In the genomic region with DNA sequence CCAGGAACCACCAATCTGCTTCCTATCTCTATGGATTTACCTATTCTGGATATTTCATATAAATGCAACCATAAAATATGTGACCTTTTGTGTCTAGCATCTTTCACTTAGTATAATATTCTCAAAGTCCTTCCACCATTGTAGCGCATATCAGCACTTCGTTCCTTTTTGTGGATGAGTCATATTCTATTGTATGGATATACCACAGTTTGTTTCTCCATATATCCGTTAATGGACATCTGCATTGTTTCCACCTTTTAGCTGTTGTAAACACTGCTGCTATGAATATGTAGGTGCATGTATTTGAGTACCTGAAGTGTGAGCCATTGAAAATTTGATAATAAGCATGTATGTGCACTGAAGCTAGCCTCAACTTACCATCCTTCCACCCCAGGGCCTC, we compare ENCODE assay signal across 33 cellular contexts.
A peak's percentile ranks its signal among the peaks of the same experiment; 100 is the strongest.
DNase-seq lines count a peak whose midpoint lies in the region; ATAC-seq, FAIRE-seq and TF ChIP-seq lines count a peak whose summit lies in the region.
"Had no signal": no experiment of that assay in that cellular context is flagged by ENCODE, and none has a peak within 500 bp of the region (broad histone marks: within the 10 kb centered on the region; RNA-seq: fewer than 3 reads in every experiment).

No MANE protein-coding gene starts in this region.

- no TSS peak for BruUV-seq in Calu3 (replicated peaks; lab: Mats Ljungman, UMichigan)

- intact Hi-C loops in Calu3 (cut with micrococcal nuclease; ENCODE audit: unreplicated experiment) = no loop called here

- H4K91ac ChIP-seq in mesenchymal stem cell (ENCODE audit: low read length) = no peak overlapping the region

- no peak overlapping the region for H3K4me3 ChIP-seq in SK-N-SH (ENCODE audit: low read depth in 2 of 2, low read length in 1 of 2)
- no peak overlapping the region for H3K4me3 ChIP-seq in A549
- H3K4me3 ChIP-seq in mesenchymal stem cell (ENCODE audit: insufficient read depth in 1 of 2, low read depth in 1 of 2, low read length in 2 of 2) = no peak overlapping the region
- H3K4me3 ChIP-seq: BLaER1; BLaER1 treated with 17β-estradiol and CSF1 and Interleukin-3, amounts not matched to agents 10 nM and 100 nM had no signal

- TF ChIP-seq POLR2A in A549 (IDR thresholded peaks at IDR 0.05; ENCODE audit: low read length) = no peak

- H3K9me2 ChIP-seq in SK-N-SH = no peaks in the 10 kb centered on the region

- no peak overlapping the region for H3K27ac ChIP-seq in SK-N-SH (ENCODE audit: low read depth in 2 of 2, low read length in 1 of 2)
- H3K27ac ChIP-seq in A549 = no peak overlapping the region
- H3K27ac ChIP-seq in mesenchymal stem cell (ENCODE audit: low read length, poor library complexity, severe bottlenecking) = no peak overlapping the region
- H3K27ac ChIP-seq: 22Rv1; BLaER1; BLaER1 treated with 17β-estradiol and CSF1 and Interleukin-3, amounts not matched to agents 10 nM and 100 nM; C4-2B had no signal

- no peak overlapping the region for H4K8ac ChIP-seq in mesenchymal stem cell (ENCODE audit: low read length)

- no peaks in the 10 kb centered on the region for H3K27me3 Mint-ChIP-seq in Calu3 (ENCODE audit: unreplicated experiment)
- H3K27me3 Mint-ChIP-seq: B cell; CD4-positive, alpha-beta memory T cell; CD4-positive, alpha-beta T cell; CD4-positive, CD25-positive, alpha-beta regulatory T cell; CD8-positive, alpha-beta memory T cell had no signal

- H3K36me3 ChIP-seq in SK-N-SH (replicated peaks in 1 of 2; ENCODE audit: control insufficient read depth in 1 of 2, insufficient read depth in 2 of 2, low read length in 1 of 2) = peaks cover 35 to 54% of the 10 kb centered on the region in 2 experiments
- peaks cover 20 to 58% of the 10 kb centered on the region in 2 experiments for H3K36me3 ChIP-seq in mesenchymal stem cell (ENCODE audit: control insufficient read depth in 1 of 2, insufficient read depth in 2 of 2, low read depth in 1 of 2, low read length in 2 of 2)

- H3K4me2 ChIP-seq in SK-N-SH (no peak overlapping the region), A549 (no peak overlapping the region), mesenchymal stem cell (ENCODE audit: low read length, poor library complexity, severe bottlenecking) (no peak overlapping the region)
- H3K4me2 ChIP-seq: BLaER1; BLaER1 treated with 17β-estradiol and CSF1 and Interleukin-3, amounts not matched to agents 10 nM and 100 nM had no signal

- H3K9ac ChIP-seq in SK-N-SH (no peak overlapping the region), mesenchymal stem cell (ENCODE audit: low read length) (no peak overlapping the region)
- H3K9ac ChIP-seq: BLaER1; BLaER1 treated with 17β-estradiol and CSF1 and Interleukin-3, amounts not matched to agents 10 nM and 100 nM had no signal

- no peaks in the 10 kb centered on the region for H3K4me1 Mint-ChIP-seq in Calu3 (ENCODE audit: low read depth, unreplicated experiment)
- H3K4me1 Mint-ChIP-seq: B cell; CD14-positive monocyte; CD4-positive, alpha-beta memory T cell; CD8-positive, alpha-beta memory T cell had no signal

- no peak overlapping the region for H2BK12ac ChIP-seq in mesenchymal stem cell (ENCODE audit: low read length in 2 of 2)

- TF ChIP-seq RAD21 in SK-N-SH (IDR thresholded peaks at IDR 0.05; ENCODE audit: low read length) (no peak), A549 (conservative IDR thresholded peaks at IDR 0.05 in 1 of 2, IDR thresholded peaks at IDR 0.05 in 1 of 2) (no peak)

- TF ChIP-seq EP300 in SK-N-SH (IDR thresholded peaks at IDR 0.05; ENCODE audit: borderline replicate concordance in 1 of 2, low read depth in 1 of 2, low read length in 1 of 2) (no peak), A549 (IDR thresholded peaks at IDR 0.05) (no peak)

- H3K18ac ChIP-seq in mesenchymal stem cell (ENCODE audit: low read depth in 1 of 2, low read length in 2 of 2) = no peak overlapping the region

- H2BK5ac ChIP-seq in mesenchymal stem cell (ENCODE audit: low read depth, low read length, poor library complexity, severe bottlenecking) = no peak overlapping the region

- H3K23ac ChIP-seq in mesenchymal stem cell (ENCODE audit: low read length in 2 of 2) = no peak overlapping the region

- no peak overlapping the region for H2AK5ac ChIP-seq in mesenchymal stem cell (ENCODE audit: low read length, severe bottlenecking)

- no peak overlapping the region for H3K4ac ChIP-seq in mesenchymal stem cell (ENCODE audit: low read depth in 1 of 2, low read length in 2 of 2)

- POLR2A ChIA-PET in SK-N-SH (lab: Yijun Ruan, JAX) (no interaction called here), A549 (lab: Yijun Ruan, JAX) (no interaction called here)

- peak overlapping the region; percentile 33 for H2BK15ac ChIP-seq in mesenchymal stem cell (ENCODE audit: low read depth, poor library complexity, severe bottlenecking)

- H2AFZ ChIP-seq in SK-N-SH (ENCODE audit: low read depth) = no peak overlapping the region
- H2AFZ ChIP-seq in mesenchymal stem cell (ENCODE audit: low read depth, low read length) = no peak overlapping the region

- H3K79me2 ChIP-seq in SK-N-SH (ENCODE audit: insufficient read depth) = no peaks in the 10 kb centered on the region

- no peak overlapping the region for H2BK120ac ChIP-seq in mesenchymal stem cell (ENCODE audit: low read depth, low read length)

- H3K27me3 ChIP-seq in SK-N-SH (ENCODE audit: insufficient read depth) (no peaks in the 10 kb centered on the region), mesenchymal stem cell (ENCODE audit: control insufficient read depth in 1 of 2, insufficient read depth in 1 of 2, low read length in 2 of 2) (no peaks in the 10 kb centered on the region)
- H3K27me3 ChIP-seq: BE2C; BLaER1; BLaER1 treated with 17β-estradiol and CSF1 and Interleukin-3, amounts not matched to agents 10 nM and 100 nM had no signal

- peaks cover 3% of the 10 kb centered on the region for H3F3A ChIP-seq in SK-N-SH (replicated peaks; ENCODE audit: insufficient read depth)

- H3K14ac ChIP-seq in mesenchymal stem cell (ENCODE audit: low read length in 2 of 2) = no peak overlapping the region

- H3K4me3 Mint-ChIP-seq in Calu3 (ENCODE audit: low read depth, unreplicated experiment) = no peak overlapping the region
- H3K4me3 Mint-ChIP-seq: B cell; CD14-positive monocyte; CD4-positive, alpha-beta memory T cell; CD4-positive, alpha-beta T cell; CD4-positive, CD25-positive, alpha-beta regulatory T cell; CD8-positive, alpha-beta memory T cell; CD8-positive, alpha-beta T cell had no signal

- no peak for DNase-seq in SK-N-SH
- DNase-seq in A549 (ENCODE audit: low read depth in 1 of 2, low spot score in 1 of 2) = no peak
- DNase-seq in mesenchymal stem cell = no peak
- no peak for DNase-seq in kidney glomerular epithelial cell (lab: John Stamatoyannopoulos, UW)
- DNase-seq in Calu3 = no peak
- DNase-seq: 8988T; ACHN; AML-193; BE2C; C1 segment of cervical spinal cord; Caco-2; CD4-positive, alpha-beta memory T cell; CD4-positive, alpha-beta T cell; CD4-positive, CD25-positive, alpha-beta regulatory T cell; CD8-positive, alpha-beta memory T cell; CD8-positive, alpha-beta T cell; COR-L47; DMS 273 treated with DMSO at 0.1 percent for 48 hours; DMS153; DMS53; DMS79; DMS79 treated with DMSO at 0.1 percent for 48 hours; DND-41; EL had no signal

- FAIRE-seq in A549 (lab: Jason Lieb, UNC) = no peak
- FAIRE-seq: A204.1, D721Med had no signal

- peaks cover 9% of the 10 kb centered on the region for H3K36me3 Mint-ChIP-seq in Calu3 (ENCODE audit: insufficient read depth, unreplicated experiment)

- no peak for TF ChIP-seq CTCF in SK-N-SH (IDR thresholded peaks at IDR 0.05)
- no peak for TF ChIP-seq CTCF in A549 (IDR thresholded peaks at IDR 0.05)
- no peak for TF ChIP-seq CTCF in Calu3 (IDR thresholded peaks at IDR 0.05; ENCODE audit: unreplicated experiment)

- H3K4me1 ChIP-seq in SK-N-SH (ENCODE audit: control insufficient read depth in 1 of 2, insufficient read depth in 2 of 2, low read depth in 1 of 2, low read length in 1 of 2) (no peaks in the 10 kb centered on the region), A549 (no peaks in the 10 kb centered on the region), mesenchymal stem cell (ENCODE audit: control insufficient read depth, insufficient read depth, low read depth, low read length) (no peaks in the 10 kb centered on the region)
- H3K4me1 ChIP-seq: BE2C; BLaER1; BLaER1 treated with 17β-estradiol and CSF1 and Interleukin-3, amounts not matched to agents 10 nM and 100 nM had no signal

- H3K27ac Mint-ChIP-seq in Calu3 (ENCODE audit: unreplicated experiment) = no peak overlapping the region
- H3K27ac Mint-ChIP-seq: B cell; CD14-positive monocyte; CD4-positive, alpha-beta T cell; CD8-positive, alpha-beta memory T cell; CD8-positive, alpha-beta T cell had no signal

- peaks cover 11% of the 10 kb centered on the region for H3K79me1 ChIP-seq in mesenchymal stem cell (replicated peaks; ENCODE audit: low read length, poor library complexity, severe bottlenecking)

- H3K9me3 Mint-ChIP-seq in Calu3 (ENCODE audit: low read depth, unreplicated experiment) = no peaks in the 10 kb centered on the region
- H3K9me3 Mint-ChIP-seq: CD4-positive, alpha-beta memory T cell; CD4-positive, alpha-beta T cell; CD4-positive, CD25-positive, alpha-beta regulatory T cell; CD8-positive, alpha-beta memory T cell; CD8-positive, alpha-beta T cell had no signal

- ATAC-seq in SK-N-SH treated with all-trans-retinoic acid at 6 μM for 48 hours (no peak), A549 (no peak)
- ATAC-seq: CD8-positive, alpha-beta T cell had no signal

- CTCF ChIA-PET in SK-N-SH (lab: Yijun Ruan, JAX) (no interaction called here), A549 (lab: Yijun Ruan, JAX) (interaction anchor here (1.4 kb wide), 1 partner anchor 16 kb away, joined by 5 read pairs; no protein-coding TSS in a partner anchor), Calu3 (lab: Charles Lee) (no interaction called here)

- WGBS in SK-N-SH (ENCODE audit: low lambda C conversion rate) = 95% methylated on average over 3 of the region's 3 CpGs
- 95% methylated on average over 3 of the region's 3 CpGs for WGBS in A549 (ENCODE audit: missing lambda C conversion rate)
- WGBS in mesenchymal stem cell = 100% methylated on average over 3 of the region's 3 CpGs

- no peaks in the 10 kb centered on the region for H3K9me3 ChIP-seq in SK-N-SH
- H3K9me3 ChIP-seq in A549 = no peaks in the 10 kb centered on the region
- H3K9me3 ChIP-seq in mesenchymal stem cell (ENCODE audit: control insufficient read depth, low read length) = no peaks in the 10 kb centered on the region
- H3K9me3 ChIP-seq: BE2C, BLaER1, Caco-2 had no signal

- H4K20me1 ChIP-seq in SK-N-SH (ENCODE audit: insufficient read depth) = no peaks in the 10 kb centered on the region
- H4K20me1 ChIP-seq: BLaER1; BLaER1 treated with 17β-estradiol and CSF1 and Interleukin-3, amounts not matched to agents 10 nM and 100 nM had no signal

TF ChIP-seq in SK-N-SH treated with all-trans-retinoic acid at 6 μM for 48 hours, 23 proteins besides CTCF, POLR2A, EP300 and RAD21:
- TF ChIP-seq ZNF8 (CRISPR knock-in tag; IDR thresholded peaks at IDR 0.05) (peak; percentile 95), TCF4 (CRISPR knock-in tag; IDR thresholded peaks at IDR 0.05; ENCODE audit: borderline replicate concordance) (no peak)

TF ChIP-seq in A549, 52 proteins besides CTCF, POLR2A, EP300 and RAD21:
- no peak for TF ChIP-seq FOSL2 (IDR thresholded peaks at IDR 0.05)
- TF ChIP-seq FOSL2 (CRISPR knock-in tag; IDR thresholded peaks at IDR 0.05) = peak; percentile 42; the same call in 1 of the 2 replicates
- no peak for TF ChIP-seq ZSCAN20 (CRISPR knock-in tag; IDR thresholded peaks at IDR 0.05)
TF ChIP-seq in A549: peak in this region for 1.
